Comparison of ENCODE assay signal across 10 cellular contexts in genomic region chr13:49998714-49999624, GRCh38. TPM values are rescaled to one million over a fixed set of nuclear protein-coding genes. Genes with fewer than 3 reads are reported as not detected.
DNase-seq lines count a peak whose midpoint lies in the region; ATAC-seq and TF ChIP-seq lines count a peak whose summit lies in the region.
"Had no signal": no experiment of that assay in that cellular context is flagged by ENCODE, and none has a peak within 500 bp of the region (broad histone marks: within the 10 kb centered on the region; RNA-seq: fewer than 3 reads in every experiment).

No MANE protein-coding gene starts in this region.

- H3K9me3 ChIP-seq in SK-N-SH, result no peaks in the 10 kb centered on the region
- H3K9me3 ChIP-seq in SU-DHL-6 (ENCODE audit: insufficient read depth, low read length), result no peaks in the 10 kb centered on the region
- H3K9me3 ChIP-seq in gastroesophageal sphincter, result no peaks in the 10 kb centered on the region
- H3K9me3 ChIP-seq in thyroid gland, result no peaks in the 10 kb centered on the region

- peaks cover 6% of the 10 kb centered on the region; the same call in 1 of the 2 replicates for H4K20me1 ChIP-seq in SK-N-SH (ENCODE audit: insufficient read depth)
- no peaks in the 10 kb centered on the region for H4K20me1 ChIP-seq in SU-DHL-6 (ENCODE audit: low read depth, low read length)

- POLR2A ChIA-PET in SK-N-SH (lab: Yijun Ruan, JAX), result interaction anchor here (0.7 to 2.8 kb wide), 3 partner anchors 9 to 951 kb away, joined by 3 to 13 read pairs (median 9); no protein-coding TSS in a partner anchor

- no peak for TF ChIP-seq CTCF in SK-N-SH (IDR thresholded peaks at IDR 0.05)
- TF ChIP-seq CTCF in SU-DHL-6 (IDR thresholded peaks at IDR 0.05; ENCODE audit: insufficient read depth, low read length, poor library complexity, severe bottlenecking), result no peak
- no peak for TF ChIP-seq CTCF in gastroesophageal sphincter (IDR thresholded peaks at IDR 0.05)
- no peak for TF ChIP-seq CTCF in thyroid gland (IDR thresholded peaks at IDR 0.05)

- H3K4me3 ChIP-seq in SK-N-SH (ENCODE audit: low read depth in 2 of 2, low read length in 1 of 2) (peak overlapping the region; percentile 71 to 94; a peak in 3 of 4 replicates), SU-DHL-6 (ENCODE audit: insufficient read depth, low read length, poor library complexity, severe bottlenecking) (no peak overlapping the region), gastroesophageal sphincter (peak overlapping the region; percentile 81 to 85), skin epidermis (peak overlapping the region in 3 of 7 experiments; percentile 8 to 90 (median 86)), thyroid gland (replicated peaks in 1 of 3) (peak overlapping the region in 1 of 3 donors; percentile 93)

- ATAC-seq in SK-N-SH treated with all-trans-retinoic acid at 6 μM for 48 hours (no peak), gastroesophageal sphincter (no peak), HG03571 (IDR thresholded peaks at IDR 0.05; ENCODE audit: unreplicated experiment) (no peak)

- H3K79me2 ChIP-seq in SK-N-SH (ENCODE audit: insufficient read depth), result peaks cover 67% of the 10 kb centered on the region
- H3K79me2 ChIP-seq in SU-DHL-6 (ENCODE audit: insufficient read depth, low read length), result peaks cover 60% of the 10 kb centered on the region

- H3K27me3 ChIP-seq in SK-N-SH (ENCODE audit: insufficient read depth) (no peaks in the 10 kb centered on the region), SU-DHL-6 (ENCODE audit: low read length) (no peaks in the 10 kb centered on the region), gastroesophageal sphincter (no peaks in the 10 kb centered on the region), thyroid gland (no peaks in the 10 kb centered on the region)

- TF ChIP-seq POLR2A in gastroesophageal sphincter (IDR thresholded peaks at IDR 0.05) (no peak), thyroid gland (IDR thresholded peaks at IDR 0.05) (no peak)

- intact Hi-C loops in thyroid gland (cut with DNase I), result loop anchor here (10.0 kb wide), 2 partner anchors 86 to 126 kb away; no protein-coding TSS in a partner anchor

- H3K9me2 ChIP-seq in SK-N-SH, result no peaks in the 10 kb centered on the region
- no peaks in the 10 kb centered on the region for H3K9me2 ChIP-seq in SU-DHL-6 (replicated peaks; ENCODE audit: insufficient read depth, low read length)

- CTCF ChIA-PET in SK-N-SH (lab: Yijun Ruan, JAX), result interaction anchor here (1.0 to 3.5 kb wide), 7 partner anchors 12 to 789 kb away, joined by 3 to 33 read pairs (median 4); no protein-coding TSS in a partner anchor

- no peak for TF ChIP-seq RAD21 in SK-N-SH (IDR thresholded peaks at IDR 0.05; ENCODE audit: low read length)

- TF ChIP-seq EP300 in SK-N-SH (IDR thresholded peaks at IDR 0.05; ENCODE audit: borderline replicate concordance in 1 of 2, low read depth in 1 of 2, low read length in 1 of 2), result no peak
- TF ChIP-seq EP300 in gastroesophageal sphincter (IDR thresholded peaks at IDR 0.05), result no peak

- no peak overlapping the region for H3K27ac ChIP-seq in SK-N-SH (ENCODE audit: low read depth in 2 of 2, low read length in 1 of 2)
- H3K27ac ChIP-seq in SU-DHL-6 (ENCODE audit: low read depth, low read length), result no peak overlapping the region
- H3K27ac ChIP-seq in gastroesophageal sphincter, result peak overlapping the region; percentile 96 to 100 (median 98)
- H3K27ac ChIP-seq in skin epidermis, result peak overlapping the region in 15 of 21 experiments; percentile 1 to 100 (median 98)
- H3K27ac ChIP-seq in thyroid gland, result no peak overlapping the region

- H3K9ac ChIP-seq in SK-N-SH, result peak overlapping the region; percentile 99; the same call in 1 of the 2 replicates
- 0 out of 2 replicates have a peak overlapping the region, but pooled peaks have one; percentile 9 for H3K9ac ChIP-seq in SU-DHL-6 (ENCODE audit: low read length)

- H3F3A ChIP-seq in SK-N-SH (replicated peaks; ENCODE audit: insufficient read depth) (peaks cover 24% of the 10 kb centered on the region), SU-DHL-6 (ENCODE audit: insufficient read depth) (peaks cover 18% of the 10 kb centered on the region)

- peaks cover 19 to 29% of the 10 kb centered on the region in 2 experiments; a peak in 3 of 4 replicates for H3K4me1 ChIP-seq in SK-N-SH (ENCODE audit: control insufficient read depth in 1 of 2, insufficient read depth in 2 of 2, low read depth in 1 of 2, low read length in 1 of 2)
- peaks cover 0 to 71% (median 30%) of the 10 kb centered on the region in 3 donors for H3K4me1 ChIP-seq in gastroesophageal sphincter
- H3K4me1 ChIP-seq in thyroid gland, result peaks cover 33 to 35% of the 10 kb centered on the region in 2 donors

- H3K4me2 ChIP-seq in SK-N-SH (peak overlapping the region; percentile 75), SU-DHL-6 (ENCODE audit: low read depth, low read length, poor library complexity, severe bottlenecking) (peak overlapping the region; percentile 98)

- WGBS in SK-N-SH (ENCODE audit: low lambda C conversion rate), result 93% methylated on average over 19 of the region's 22 CpGs
- WGBS in gastroesophageal sphincter (ENCODE audit: low coverage in 1 of 2), 2 donors, result 68 to 74% methylated on average over 11 to 12 of the region's 22 CpGs
- 77 to 81% methylated on average over 22 of the region's 22 CpGs for WGBS in thyroid gland, 2 donors

- H3K36me3 ChIP-seq in SK-N-SH (replicated peaks in 1 of 2; ENCODE audit: control insufficient read depth in 1 of 2, insufficient read depth in 2 of 2, low read length in 1 of 2) (peaks cover 41 to 52% of the 10 kb centered on the region in 2 experiments), SU-DHL-6 (ENCODE audit: low read length) (peaks cover 33% of the 10 kb centered on the region), gastroesophageal sphincter (peaks cover 0 to 14% of the 10 kb centered on the region in 2 donors), thyroid gland (no peaks in the 10 kb centered on the region)

- DNase-seq in SK-N-SH, result no peak
- no peak for DNase-seq in thyroid gland
- no peak for DNase-seq in AG20443 (ENCODE audit: low spot score)
- DNase-seq: aorta; stimulated activated naive CD4-positive, alpha-beta T cell treated with Interleukin-2 at 50 U/mL for 16 hours had no signal

- H2AFZ ChIP-seq in SK-N-SH (ENCODE audit: low read depth) (no peak overlapping the region), SU-DHL-6 (ENCODE audit: low read depth, low read length, severe bottlenecking) (no peak overlapping the region)

TF ChIP-seq in SK-N-SH, 30 proteins besides CTCF, POLR2A, EP300 and RAD21 (continues in another document):
- no peak for TF ChIP-seq TAF1 (IDR thresholded peaks at IDR 0.05; ENCODE audit: borderline replicate concordance, low read depth, low read length)
- TF ChIP-seq ZBTB33 (IDR thresholded peaks at IDR 0.05; ENCODE audit: borderline replicate concordance, low read depth), result no peak
- no peak for TF ChIP-seq CHD2 (IDR thresholded peaks at IDR 0.05; ENCODE audit: low read length, partially characterized antibody)

TF ChIP-seq in SK-N-SH treated with all-trans-retinoic acid at 6 μM for 48 hours, 23 proteins besides CTCF, POLR2A, EP300 and RAD21 (continues in another document):
- TF ChIP-seq ZC3H10 (CRISPR knock-in tag; IDR thresholded peaks at IDR 0.05), result no peak
- TF ChIP-seq PPARA (CRISPR knock-in tag; IDR thresholded peaks at IDR 0.05; ENCODE audit: borderline replicate concordance), result no peak
- TF ChIP-seq OSR1 (CRISPR knock-in tag; IDR thresholded peaks at IDR 0.05), result no peak
- no peak for TF ChIP-seq ESRRG (CRISPR knock-in tag; IDR thresholded peaks at IDR 0.05)
- TF ChIP-seq CSDC2 (CRISPR knock-in tag; IDR thresholded peaks at IDR 0.05), result no peak
- TF ChIP-seq SNAI2 (CRISPR knock-in tag; IDR thresholded peaks at IDR 0.05), result no peak
- no peak for TF ChIP-seq GLIS3 (CRISPR knock-in tag; IDR thresholded peaks at IDR 0.05)
- no peak for TF ChIP-seq PATZ1 (CRISPR knock-in tag; IDR thresholded peaks at IDR 0.05; ENCODE audit: borderline replicate concordance)
- no peak for TF ChIP-seq ZNF8 (CRISPR knock-in tag; IDR thresholded peaks at IDR 0.05)
- TF ChIP-seq POU6F1 (CRISPR knock-in tag; IDR thresholded peaks at IDR 0.05; ENCODE audit: borderline replicate concordance, low read depth), result no peak
- TF ChIP-seq TOX (CRISPR knock-in tag; IDR thresholded peaks at IDR 0.05; ENCODE audit: borderline replicate concordance), result no peak

RNA-seq across cellular contexts. Expression of gene TRIM13, which starts 2.1 kb away (rescaled TPM):
- 8.3 and 12.9 TPM in 2 replicates for polyA plus RNA-seq in SK-N-SH (2012; rRNA removed)
- 11.0 and 13.1 TPM in 2 replicates for polyA plus RNA-seq in SK-N-SH (2012; cell fraction: cytosol; rRNA removed)
- 13.8 and 26.9 TPM in 2 replicates for polyA plus RNA-seq in SK-N-SH (2012; cell fraction: nucleus; rRNA removed)
- total RNA-seq in gastroesophageal sphincter (10 to 100 TPM; 25.4 to 45.8 (median 37.5) TPM), thyroid gland (10 to 100 TPM; 24.5 to 38.7 (median 29.0) TPM)

RNA-seq across cellular contexts. Expression of gene KCNRG, which starts 16.3 kb away (rescaled TPM):
- polyA plus RNA-seq in SK-N-SH (2012; rRNA removed), result 0.97 and 1.1 TPM in 2 replicates
- polyA plus RNA-seq in SK-N-SH (2012; cell fraction: cytosol; rRNA removed), result 1.2 and 1.4 TPM in 2 replicates
- polyA plus RNA-seq in SK-N-SH (2012; cell fraction: nucleus; rRNA removed), result 0.58 and 1.0 TPM in 2 replicates
- total RNA-seq in gastroesophageal sphincter, result 1 to 10 TPM in 3 of 4 donors, under 1 TPM in 1; 0.32 to 6.7 (median 3.4) TPM
- total RNA-seq in thyroid gland, result 1 to 10 TPM; 1.0 to 5.8 (median 2.6) TPM

Comparison
In these comparisons a context has a peak if more than half of its experiments do, and no peak if none do; other contexts are left out.
1. H3K27ac ChIP-seq: peak in gastroesophageal sphincter (4 of 4) and skin epidermis (15 of 21); none in SK-N-SH (0 of 2), SU-DHL-6 (single experiment) and thyroid gland (0 of 3).